Comparison of ENCODE assay signal across 8 cellular contexts in genomic region chr2:47907097-47907781, GRCh38. TPM values are rescaled to one million over a fixed set of nuclear protein-coding genes. Genes with fewer than 3 reads are reported as not detected.
DNase-seq lines count a peak whose midpoint lies in the region; ATAC-seq, FAIRE-seq and TF ChIP-seq lines count a peak whose summit lies in the region.

No MANE protein-coding gene starts in this region.

- peak in 1 of 4 donors; percentile 16 for TF ChIP-seq POLR2A in upper lobe of left lung (IDR thresholded peaks at IDR 0.05)

- 18 to 24% methylated on average over 13 of the region's 13 CpGs for WGBS in upper lobe of left lung, 2 donors

- H3K27ac ChIP-seq in muscle layer of colon (ENCODE audit: low read depth, low read length): peak overlapping the region; percentile 67
- H3K27ac ChIP-seq in upper lobe of left lung: peak overlapping the region; percentile 94 to 100 (median 98)

- peak overlapping the region; percentile 30 for H3K9ac ChIP-seq in muscle layer of colon (ENCODE audit: low read length)

- DNase-seq in DMS 273 (lab: John Stamatoyannopoulos, UW; ENCODE audit: unreplicated experiment) (peak; percentile 34), DMS 273 treated with DMSO at 0.1 percent for 48 hours (lab: John Stamatoyannopoulos, UW) (no peak), T-helper 9 cell (peak; percentile 22), upper lobe of left lung (peak in 1 of 2 donors; percentile 62), NCI-H2196 (lab: John Stamatoyannopoulos, UW; ENCODE audit: unreplicated experiment) (no peak), D721Med (ENCODE audit: insufficient read length, low spot score) (no peak)

- no peak for TF ChIP-seq EP300 in upper lobe of left lung (IDR thresholded peaks at IDR 0.05)

- no peaks in the 10 kb centered on the region for H3K36me3 ChIP-seq in muscle layer of colon (ENCODE audit: insufficient read depth, low read length)
- no peaks in the 10 kb centered on the region for H3K36me3 ChIP-seq in upper lobe of left lung

- peaks cover 5% of the 10 kb centered on the region for H3K4me1 ChIP-seq in muscle layer of colon (ENCODE audit: insufficient read depth, low read length)
- peaks cover 9 to 24% (median 11%) of the 10 kb centered on the region in 4 donors for H3K4me1 ChIP-seq in upper lobe of left lung

- H3K4me3 ChIP-seq in muscle layer of colon (ENCODE audit: low read depth in 1 of 2, low read length in 2 of 2) (peak overlapping the region; percentile 52 to 78), upper lobe of left lung (peak overlapping the region; percentile 14 to 84 (median 68))

- H3K9me3 ChIP-seq in muscle layer of colon (ENCODE audit: low read length) (no peaks in the 10 kb centered on the region), upper lobe of left lung (no peaks in the 10 kb centered on the region)

- H3K27me3 ChIP-seq in muscle layer of colon (ENCODE audit: control insufficient read depth in 1 of 2, insufficient read depth in 2 of 2, low read length in 2 of 2): no peaks in the 10 kb centered on the region
- H3K27me3 ChIP-seq in upper lobe of left lung: no peaks in the 10 kb centered on the region

- no peak for ATAC-seq in upper lobe of left lung (ENCODE audit: low FRiP score in 2 of 2)

- TF ChIP-seq CTCF in upper lobe of left lung (IDR thresholded peaks at IDR 0.05) (peak in 1 of 6 experiments; percentile 0), D721Med (IDR thresholded peaks at IDR 0.05; ENCODE audit: insufficient read depth, missing control alignments) (no peak)

- FAIRE-seq in colon (lab: Jason Lieb, UNC) (peak; percentile 72), D721Med (lab: Jason Lieb, UNC) (no peak)

RNA-seq across cellular contexts. Expression of gene FBXO11, which starts 0.9 kb away (rescaled TPM):
- total RNA-seq in upper lobe of left lung: 10 to 100 TPM; 30.5 to 99.2 (median 60.0) TPM

Comparison
In these comparisons a context has a peak if more than half of its experiments do, and no peak if none do; other contexts are left out.
1. DNase-seq: peak in DMS 273 (single experiment) and T-helper 9 cell (single experiment); none in DMS 273 treated with DMSO at 0.1 percent for 48 hours (single experiment), NCI-H2196 (single experiment) and D721Med (single experiment).